In the genomic region with DNA sequence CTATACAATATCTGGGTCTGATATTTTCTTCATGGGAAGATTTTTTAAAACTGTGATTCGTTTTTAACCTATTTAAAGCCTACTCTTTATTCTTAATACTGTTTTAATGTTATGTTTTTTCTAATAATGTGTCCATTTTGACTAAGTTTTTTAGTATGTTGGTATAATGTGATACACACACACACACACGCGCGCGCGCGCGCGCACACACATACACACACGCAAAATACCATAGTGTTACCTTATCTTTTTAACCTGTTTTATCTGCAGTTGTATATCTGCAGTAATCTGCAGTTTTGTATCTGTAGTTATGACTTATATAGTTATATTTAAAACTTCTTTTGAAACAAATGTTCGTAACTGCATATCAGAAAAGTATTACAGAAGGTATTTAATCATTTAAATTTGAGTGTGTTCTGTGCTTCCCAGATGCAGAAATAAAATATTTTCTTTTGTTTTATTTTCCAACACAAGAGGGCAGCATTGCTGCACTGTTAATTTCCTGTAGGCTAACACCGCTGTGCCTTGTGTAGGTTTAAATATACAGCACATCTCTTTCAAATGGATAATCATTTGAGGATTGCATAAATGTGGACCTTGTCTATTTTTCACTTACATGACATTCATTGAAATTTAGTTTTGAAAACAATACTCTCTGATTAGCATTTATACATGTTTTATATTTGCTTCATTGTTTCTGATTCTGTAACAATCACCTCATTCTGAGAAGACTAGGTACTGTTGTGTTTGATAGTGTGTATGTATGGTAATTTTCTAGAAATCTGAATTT, we compare ENCODE assay signal across 8 cellular contexts.
DNase-seq lines count a peak whose midpoint lies in the region; ATAC-seq and TF ChIP-seq lines count a peak whose summit lies in the region.

No MANE protein-coding gene starts in this region.

- no peaks in the 10 kb centered on the region for H3K36me3 Mint-ChIP-seq in mesothelial cell of epicardium

- H3K9me3 Mint-ChIP-seq in mesothelial cell of epicardium, result no peaks in the 10 kb centered on the region

- ATAC-seq in GM19452 (IDR thresholded peaks at IDR 0.05; ENCODE audit: unreplicated experiment) (peak; percentile 61), HG03457 (IDR thresholded peaks at IDR 0.05; ENCODE audit: unreplicated experiment) (no peak)

- no peak overlapping the region for H3K27ac ChIP-seq in KMS-11
- H3K27ac ChIP-seq in RWPE1, result no peak overlapping the region

- no peaks in the 10 kb centered on the region for H3K79me2 ChIP-seq in KMS-11 (ENCODE audit: insufficient read depth, low read depth)

- CTCF ChIA-PET in RWPE1 (lab: Yijun Ruan, JAX), result interaction anchor here (0.6 to 3.7 kb wide), 7 partner anchors 14 to 488 kb away, joined by 3 to 34 read pairs (median 5); no protein-coding TSS in a partner anchor

- peak; percentile 2 for DNase-seq in NK-92 treated with Interleukin-12 subunit alpha and Interleukin-12 subunit beta, amount 100 ng/mL, for 24 hours (lab: John Stamatoyannopoulos, UW)
- DNase-seq in NK-92 (lab: John Stamatoyannopoulos, UW; ENCODE audit: unreplicated experiment), result no peak
- peak; percentile 32 for DNase-seq in RWPE1 (ENCODE audit: low spot score)
- peak; percentile 37 to 50 for DNase-seq in dermis microvascular lymphatic vessel endothelial cell (ENCODE audit: low read depth in 2 of 2)
- DNase-seq in mesothelial cell of epicardium (ENCODE audit: low spot score in 2 of 2, unreplicated experiment in 2 of 2), result no peak

- POLR2A ChIA-PET in RWPE1 (lab: Yijun Ruan, JAX; ENCODE audit: low non-redundant PET), result no interaction called here

- TF ChIP-seq CTCF in KMS-11 (conservative IDR thresholded peaks at IDR 0.05; ENCODE audit: low read depth, low read length) (peak; percentile 71), RWPE1 (conservative IDR thresholded peaks at IDR 0.05; ENCODE audit: low read depth) (peak; percentile 69), mesothelial cell of epicardium (IDR thresholded peaks at IDR 0.05; ENCODE audit: unreplicated experiment) (peak; percentile 90)

- no peak overlapping the region for H3K27ac Mint-ChIP-seq in mesothelial cell of epicardium

- H3K4me2 ChIP-seq in KMS-11, result no peak overlapping the region

- H3K4me1 Mint-ChIP-seq in mesothelial cell of epicardium, result peaks cover 22% of the 10 kb centered on the region

- no peak overlapping the region for H3K4me3 Mint-ChIP-seq in mesothelial cell of epicardium

- no peaks in the 10 kb centered on the region for H4K20me1 ChIP-seq in KMS-11 (ENCODE audit: insufficient read depth)

- no peaks in the 10 kb centered on the region for H3K27me3 ChIP-seq in KMS-11 (ENCODE audit: insufficient read depth, low read depth)

- no peak overlapping the region for H2AFZ ChIP-seq in KMS-11 (ENCODE audit: low read depth)

- no peak overlapping the region for H3K9ac ChIP-seq in KMS-11

- no peaks in the 10 kb centered on the region for H3K36me3 ChIP-seq in KMS-11 (ENCODE audit: insufficient read depth)

- no peaks in the 10 kb centered on the region for H3K27me3 Mint-ChIP-seq in mesothelial cell of epicardium (ENCODE audit: low read depth)

- H3K4me3 ChIP-seq in KMS-11 (IDR thresholded peaks at IDR 0.05; ENCODE audit: insufficient read depth, low read depth, low read length), result no peak overlapping the region

- H3K4me1 ChIP-seq in KMS-11 (ENCODE audit: low read depth, poor library complexity, severe bottlenecking), result no peaks in the 10 kb centered on the region

Comparison
In these comparisons a context has a peak if more than half of its experiments do, and no peak if none do; other contexts are left out.
1. DNase-seq: peak in NK-92 treated with Interleukin-12 subunit alpha and Interleukin-12 subunit beta, amount 100 ng/mL, for 24 hours (single experiment), RWPE1 (single experiment) and dermis microvascular lymphatic vessel endothelial cell (2 of 2); none in NK-92 (single experiment) and mesothelial cell of epicardium (0 of 2).
2. Peak in every context shown above with its lines, with median percentiles within 50 percentile points of each other: CTCF ChIP-seq.